In the genomic region with DNA sequence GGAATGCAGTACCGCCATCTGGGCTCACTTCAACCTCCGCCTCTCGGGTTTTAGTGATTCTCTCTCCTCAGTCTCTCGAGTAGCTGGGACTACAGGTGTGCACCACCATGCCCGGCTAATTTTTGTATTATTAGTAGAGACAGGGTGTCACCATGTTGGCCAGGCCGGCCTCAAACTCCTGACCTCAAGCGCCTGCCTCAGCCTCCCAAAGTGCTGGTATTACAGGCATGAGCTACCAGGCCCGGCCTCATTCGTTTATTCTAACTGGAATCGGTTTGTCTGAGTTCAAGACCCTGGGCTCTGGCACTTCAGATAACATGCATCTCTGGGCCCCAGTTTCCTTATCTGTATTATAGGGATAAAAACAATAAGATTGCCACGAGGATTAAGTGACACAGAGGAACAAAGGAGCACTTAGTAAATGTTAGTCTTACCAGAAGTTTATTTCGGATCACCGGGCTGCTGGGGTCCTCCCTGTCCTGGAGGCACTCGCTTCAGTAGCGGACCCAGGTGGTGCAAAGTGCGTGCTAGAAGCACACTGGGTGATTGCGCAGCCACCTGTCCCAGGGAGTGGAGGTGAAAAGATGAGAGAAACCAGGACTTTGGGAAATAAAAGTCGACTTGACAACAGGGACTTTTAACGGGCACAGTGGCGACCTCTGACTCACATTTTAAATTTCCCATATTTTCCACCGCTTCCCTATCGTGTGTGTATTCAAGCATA, we compare ENCODE assay signal across 9 cellular contexts. TPM values are rescaled to one million over a fixed set of nuclear protein-coding genes. Genes with fewer than 3 reads are reported as not detected.
A peak's percentile ranks its signal among the peaks of the same experiment; 100 is the strongest.
DNase-seq lines count a peak whose midpoint lies in the region; ATAC-seq, FAIRE-seq and TF ChIP-seq lines count a peak whose summit lies in the region.
"Had no signal": no experiment of that assay in that cellular context is flagged by ENCODE, and none has a peak within 500 bp of the region (broad histone marks: within the 10 kb centered on the region; RNA-seq: fewer than 3 reads in every experiment).

No MANE protein-coding gene starts in this region.

- WGBS in lung, 2 donors: 40 to 54% methylated on average over 22 of the region's 22 CpGs
- 40 to 41% methylated on average over 22 of the region's 22 CpGs for WGBS in tibial nerve, 2 donors

- H3K27me3 ChIP-seq in MG63: no peaks in the 10 kb centered on the region
- H3K27me3 ChIP-seq in lung (ENCODE audit: control insufficient read depth, insufficient read depth): no peaks in the 10 kb centered on the region
- H3K27me3 ChIP-seq in tibial nerve: no peaks in the 10 kb centered on the region

- ATAC-seq in lung (ENCODE audit: insufficient read depth, low FRiP score): no peak

- H3K36me3 ChIP-seq in MG63 (no peaks in the 10 kb centered on the region), lung (ENCODE audit: control insufficient read depth in 2 of 2, insufficient read depth in 2 of 2, low read length in 2 of 2) (no peaks in the 10 kb centered on the region), tibial nerve (peaks cover 0 to 6% (median 0%) of the 10 kb centered on the region in 3 donors)

- no peak for FAIRE-seq in GM12891 (lab: Jason Lieb, UNC)
- FAIRE-seq: endometrium had no signal

- TF ChIP-seq POLR2A in tibial nerve (IDR thresholded peaks at IDR 0.05): no peak
- no peak for TF ChIP-seq POLR2A in GM12891 (IDR thresholded peaks at IDR 0.05; ENCODE audit: low read depth, low read length)

- DNase-seq in AG09309 (ENCODE audit: low read depth) (no peak), MG63 (no peak), caudate nucleus (lab: John Stamatoyannopoulos, UW) (no peak), lung (ENCODE audit: low spot score) (no peak), tibial nerve (ENCODE audit: low spot score in 2 of 2) (no peak), GM12891 (ENCODE audit: insufficient read length, low spot score) (no peak), NCI-H2196 (lab: John Stamatoyannopoulos, UW; ENCODE audit: unreplicated experiment) (no peak), NCI-H524 (lab: John Stamatoyannopoulos, UW) (no peak)

- H3K4me3 ChIP-seq in AG09309 (ENCODE audit: control insufficient read depth, low read depth, low read length): peak overlapping the region; percentile 63
- peak overlapping the region; percentile 65 for H3K4me3 ChIP-seq in MG63
- H3K4me3 ChIP-seq in lung: no peak overlapping the region
- H3K4me3 ChIP-seq in tibial nerve: peak overlapping the region; percentile 49 to 91 (median 64)

- peak overlapping the region; percentile 39 for H3K27ac ChIP-seq in caudate nucleus (ENCODE audit: low read depth, low read length)
- peak overlapping the region; percentile 59 to 79 for H3K27ac ChIP-seq in lung (ENCODE audit: low read depth in 1 of 2, low read length in 1 of 2)
- peak overlapping the region; percentile 62 to 95 (median 76) for H3K27ac ChIP-seq in tibial nerve

- no peaks in the 10 kb centered on the region for H3K9me3 ChIP-seq in MG63
- no peaks in the 10 kb centered on the region for H3K9me3 ChIP-seq in lung (ENCODE audit: control insufficient read depth in 2 of 2, insufficient read depth in 1 of 2, low read length in 1 of 2)
- no peaks in the 10 kb centered on the region for H3K9me3 ChIP-seq in tibial nerve

- TF ChIP-seq EP300 in tibial nerve (IDR thresholded peaks at IDR 0.05): no peak

- peaks cover 7 to 13% of the 10 kb centered on the region in 2 donors for H3K4me1 ChIP-seq in lung (ENCODE audit: control insufficient read depth in 2 of 2, insufficient read depth in 2 of 2, low read length in 2 of 2)
- peaks cover 0 to 50% (median 8%) of the 10 kb centered on the region in 4 donors for H3K4me1 ChIP-seq in tibial nerve

- no peak for TF ChIP-seq CTCF in AG09309 (IDR thresholded peaks at IDR 0.05; ENCODE audit: control insufficient read depth, insufficient read depth, low read depth, low read length, missing control alignments)
- no peak for TF ChIP-seq CTCF in lung (IDR thresholded peaks at IDR 0.05; ENCODE audit: control extremely low read depth, extremely low read depth)
- TF ChIP-seq CTCF in tibial nerve (IDR thresholded peaks at IDR 0.05): no peak

TF ChIP-seq in GM12891, 5 proteins besides CTCF, POLR2A, EP300 and RAD21:
- no peak for TF ChIP-seq POU2F2 (IDR thresholded peaks at IDR 0.05; ENCODE audit: low read depth, low read length)
- TF ChIP-seq TAF1 (IDR thresholded peaks at IDR 0.05; ENCODE audit: low read depth, low read length): no peak
- no peak for TF ChIP-seq SPI1 (IDR thresholded peaks at IDR 0.05; ENCODE audit: low read depth, low read length)
- TF ChIP-seq POLR2AphosphoS5 (IDR thresholded peaks at IDR 0.05; ENCODE audit: low read depth, low read length): no peak
- no peak for TF ChIP-seq PAX5 (IDR thresholded peaks at IDR 0.05; ENCODE audit: insufficient read depth, low read length, severe bottlenecking)
TF ChIP-seq in GM12891: peak in this region for 0.

RNA-seq across cellular contexts. Expression of gene ACACB, which starts 37.5 kb away (rescaled TPM):
- total RNA-seq in MG63 (2014; rRNA removed; shearing (Covaris generic); ENCODE audit: low replicate concordance): 0.20 and 2.9 TPM in 2 replicates
- total RNA-seq in lung (10 to 100 TPM; 22.0 to 24.5 TPM), tibial nerve (100 to 1,000 TPM; 402 to 560 (median 525) TPM)
- polyA plus RNA-seq in lung: 10 to 100 TPM in 1 of 2 donors, 1 to 10 TPM in 1; 2.9 to 14.5 TPM
- 0.33 TPM for polyA plus RNA-seq in GM12891 (2012; ENCODE audit: low read depth, missing spikeins)

RNA-seq across cellular contexts. Expression of gene UNG, which starts 56.5 kb away (rescaled TPM):
- total RNA-seq in MG63 (2014; rRNA removed; shearing (Covaris generic); ENCODE audit: low replicate concordance): 67.5 and 80.9 TPM in 2 replicates
- total RNA-seq in lung (10 to 100 TPM; 17.2 to 17.8 TPM), tibial nerve (10 to 100 TPM; 17.4 to 26.9 (median 21.3) TPM)
- polyA plus RNA-seq in lung: 10 to 100 TPM; 11.8 to 12.5 TPM
- polyA plus RNA-seq in GM12891 (2012; ENCODE audit: low read depth, missing spikeins): 31.9 TPM

Comparison
In these comparisons a context has a peak if more than half of its experiments do, and no peak if none do; other contexts are left out.
1. RNA of gene ACACB, which starts 37.5 kb away (total RNA-seq): 402 to 560 TPM in tibial nerve; 22.0 to 24.5 TPM in lung and 0.20 to 2.9 TPM in MG63; every median in the first group is over 10 times any median in the second.
2. Peak in every context shown above with its lines, with median percentiles within 50 percentile points of each other: H3K27ac ChIP-seq.